11 cellular contexts compared by ENCODE assay signal in genomic region chr20:3082955-3083952, GRCh38. TPM values are rescaled to one million over a fixed set of nuclear protein-coding genes. Genes with fewer than 3 reads are reported as not detected.
DNase-seq lines count a peak whose midpoint lies in the region; ATAC-seq and TF ChIP-seq lines count a peak whose summit lies in the region.
"Had no signal": no experiment of that assay in that cellular context is flagged by ENCODE, and none has a peak within 500 bp of the region (broad histone marks: within the 10 kb centered on the region; RNA-seq: fewer than 3 reads in every experiment).

No MANE protein-coding gene starts in this region.

- no peak overlapping the region for H3K27ac Mint-ChIP-seq in neural crest cell (ENCODE audit: unreplicated experiment)
- H3K27ac Mint-ChIP-seq: brain had no signal

- H3K36me3 ChIP-seq in H7 (replicated peaks; ENCODE audit: control insufficient read depth, insufficient read depth, low read length) (no peaks in the 10 kb centered on the region), ectodermal cell (ENCODE audit: control insufficient read depth, insufficient read depth, low read length) (no peaks in the 10 kb centered on the region)
- H3K36me3 ChIP-seq: WERI-Rb-1 had no signal

- no peak overlapping the region for H3K27ac ChIP-seq in ectodermal cell (ENCODE audit: insufficient read depth, low read depth, low read length, poor library complexity, severe bottlenecking)
- H3K27ac ChIP-seq: WERI-Rb-1 had no signal

- TF ChIP-seq CTCF in neural crest cell (conservative IDR thresholded peaks at IDR 0.05), result no peak

- no peaks in the 10 kb centered on the region for H3K4me1 ChIP-seq in ectodermal cell (ENCODE audit: control insufficient read depth, insufficient read depth, low read length)

- DNase-seq in AG20443 (ENCODE audit: low spot score), result peak; percentile 17
- peak; percentile 90 for DNase-seq in H7
- no peak for DNase-seq in neural crest cell (ENCODE audit: low read depth, low spot score)
- no peak for DNase-seq in NCI-H446 (lab: John Stamatoyannopoulos, UW)
- no peak for DNase-seq in stimulated activated CD4-positive, alpha-beta T cell treated with anti-CD3 and anti-CD28 coated beads, Interleukin-4, amount 100 ng/mL, for 1 hour
- no peak for DNase-seq in NCI-H2029 treated with DMSO at 0.1 percent for 48 hours (lab: John Stamatoyannopoulos, UW)
- DNase-seq: stimulated activated CD8-positive, alpha-beta memory T cell treated with anti-CD3 and anti-CD28 coated beads, Interleukin-4, amount 100 ng/mL, for 48 hours; WERI-Rb-1 had no signal

- no peaks in the 10 kb centered on the region for H3K36me3 Mint-ChIP-seq in neural crest cell (ENCODE audit: low read depth)
- H3K36me3 Mint-ChIP-seq: brain had no signal

- peak overlapping the region; percentile 45 for H3K4me3 ChIP-seq in H7 (ENCODE audit: insufficient read depth, low read depth, low read length)
- peak overlapping the region; percentile 13 for H3K4me3 ChIP-seq in ectodermal cell (ENCODE audit: insufficient read depth, low read depth, low read length)

- peaks cover 64% of the 10 kb centered on the region for H3K27me3 Mint-ChIP-seq in neural crest cell (ENCODE audit: low read depth)

- WGBS in ectodermal cell, 2 experiments, result 16 to 18% methylated on average over 76 of the region's 76 CpGs

- peaks cover 45% of the 10 kb centered on the region for H3K27me3 ChIP-seq in H7 (ENCODE audit: control insufficient read depth, insufficient read depth, low read length)
- H3K27me3 ChIP-seq in ectodermal cell (ENCODE audit: control insufficient read depth, insufficient read depth, low read length, poor library complexity, severe bottlenecking), result peaks cover 54% of the 10 kb centered on the region

- no peaks in the 10 kb centered on the region for H3K9me3 ChIP-seq in ectodermal cell (ENCODE audit: control insufficient read depth, low read length)

- H3K9me3 Mint-ChIP-seq in neural crest cell, result no peaks in the 10 kb centered on the region

- no peak for ATAC-seq in HG03139 (IDR thresholded peaks at IDR 0.05; ENCODE audit: unreplicated experiment)

- no peaks in the 10 kb centered on the region for H3K4me1 Mint-ChIP-seq in neural crest cell
- H3K4me1 Mint-ChIP-seq: brain had no signal

- H3K4me3 Mint-ChIP-seq in neural crest cell, result peak overlapping the region; percentile 27

RNA-seq across cellular contexts. Expression of gene AVP, which starts 1.3 kb away (rescaled TPM):
- total RNA-seq in H7 (2014; rRNA removed; shearing (Covaris generic)), result not detected in 2 replicates
- polyA plus RNA-seq in ectodermal cell (2013, experiment 1 of 4), result not detected
- polyA plus RNA-seq in ectodermal cell (2013, experiment 2 of 4), result not detected
- polyA plus RNA-seq in ectodermal cell (2013, experiment 3 of 4), result not detected
- polyA plus RNA-seq in ectodermal cell (2013, experiment 4 of 4), result not detected
- total RNA-seq in neural crest cell, result not detected in 2 replicates

RNA-seq across cellular contexts. Expression of gene OXT, which starts 11.8 kb away (rescaled TPM):
- 1.5 TPM in 1 of 2 replicates, not detected in the other for total RNA-seq in H7 (2014; rRNA removed; shearing (Covaris generic))
- not detected for polyA plus RNA-seq in ectodermal cell (2013, experiment 1 of 4)
- polyA plus RNA-seq in ectodermal cell (2013, experiment 2 of 4), result not detected
- not detected for polyA plus RNA-seq in ectodermal cell (2013, experiment 3 of 4)
- not detected for polyA plus RNA-seq in ectodermal cell (2013, experiment 4 of 4)
- not detected in 2 replicates for total RNA-seq in neural crest cell

RNA-seq across cellular contexts. Expression of gene MRPS26, which starts 37.4 kb away (rescaled TPM):
- total RNA-seq in H7 (2014; rRNA removed; shearing (Covaris generic)), result 133 and 141 TPM in 2 replicates
- 61.4 TPM for polyA plus RNA-seq in ectodermal cell (2013, experiment 1 of 4)
- 60.8 TPM for polyA plus RNA-seq in ectodermal cell (2013, experiment 2 of 4)
- 69.2 TPM for polyA plus RNA-seq in ectodermal cell (2013, experiment 3 of 4)
- polyA plus RNA-seq in ectodermal cell (2013, experiment 4 of 4), result 71.4 TPM
- 77.9 and 80.7 TPM in 2 replicates for total RNA-seq in neural crest cell

RNA-seq across cellular contexts. Expression of gene GNRH2, which starts 39.8 kb away (rescaled TPM):
- not detected in 2 replicates for total RNA-seq in H7 (2014; rRNA removed; shearing (Covaris generic))
- polyA plus RNA-seq in ectodermal cell (2013, experiment 1 of 4), result not detected
- polyA plus RNA-seq in ectodermal cell (2013, experiment 2 of 4), result 0.55 TPM
- not detected for polyA plus RNA-seq in ectodermal cell (2013, experiment 3 of 4)
- not detected for polyA plus RNA-seq in ectodermal cell (2013, experiment 4 of 4)
- total RNA-seq in neural crest cell, result 1.3 and 2.4 TPM in 2 replicates

Comparison
In these comparisons a context has a peak if more than half of its experiments do, and no peak if none do; other contexts are left out.
1. DNase-seq: peak in AG20443 (single experiment) and H7 (single experiment); none in neural crest cell (single experiment), NCI-H446 (0 of 2), stimulated activated CD4-positive, alpha-beta T cell treated with anti-CD3 and anti-CD28 coated beads, Interleukin-4, amount 100 ng/mL, for 1 hour (single experiment) and NCI-H2029 treated with DMSO at 0.1 percent for 48 hours (single experiment).